ENCODE assay signal across 1 cellular context in the genomic region with DNA sequence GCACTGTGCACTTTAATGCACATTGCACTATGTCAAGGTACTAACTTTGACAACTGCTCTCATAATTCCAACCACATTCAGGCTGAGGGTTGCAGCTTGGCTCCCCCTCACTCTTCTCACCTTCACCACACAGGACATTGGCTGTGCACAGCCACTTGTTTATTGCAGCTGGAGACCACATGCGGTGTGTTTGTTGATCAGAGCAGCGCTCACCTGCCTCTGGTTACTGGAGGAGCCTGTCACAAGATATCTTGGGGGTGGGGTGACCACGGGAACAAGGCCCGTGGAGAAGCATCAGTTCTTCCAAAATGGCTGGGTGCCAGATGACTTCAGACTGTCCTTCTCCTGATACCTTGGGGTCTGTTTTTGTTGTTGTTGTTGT.
TF ChIP-seq lines count a peak whose summit lies in the region.

No MANE protein-coding gene starts in this region.

TF ChIP-seq in GM12878, 131 proteins besides CTCF, POLR2A, EP300 and RAD21 (continued from another document):
- TF ChIP-seq, protein P1, sequence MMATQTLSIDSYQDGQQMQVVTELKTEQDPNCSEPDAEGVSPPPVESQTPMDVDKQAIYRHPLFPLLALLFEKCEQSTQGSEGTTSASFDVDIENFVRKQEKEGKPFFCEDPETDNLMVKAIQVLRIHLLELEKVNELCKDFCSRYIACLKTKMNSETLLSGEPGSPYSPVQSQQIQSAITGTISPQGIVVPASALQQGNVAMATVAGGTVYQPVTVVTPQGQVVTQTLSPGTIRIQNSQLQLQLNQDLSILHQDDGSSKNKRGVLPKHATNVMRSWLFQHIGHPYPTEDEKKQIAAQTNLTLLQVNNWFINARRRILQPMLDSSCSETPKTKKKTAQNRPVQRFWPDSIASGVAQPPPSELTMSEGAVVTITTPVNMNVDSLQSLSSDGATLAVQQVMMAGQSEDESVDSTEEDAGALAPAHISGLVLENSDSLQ (IDR thresholded peaks at IDR 0.05), result peak; percentile 66; the same call in 1 of the 2 replicates
- TF ChIP-seq SUZ12 (IDR thresholded peaks at IDR 0.05; ENCODE audit: unreplicated experiment) (no peak), NR2F1 (conservative IDR thresholded peaks at IDR 0.05) (peak; percentile 65), BCLAF1 (IDR thresholded peaks at IDR 0.05) (no peak), NR2C1 (IDR thresholded peaks at IDR 0.05) (no peak), JUND (IDR thresholded peaks at IDR 0.05; ENCODE audit: low read depth, low read length) (no peak), RAD51 (IDR thresholded peaks at IDR 0.05) (peak; percentile 69), HDAC2 (IDR thresholded peaks at IDR 0.05) (no peak), CBX5 (IDR thresholded peaks at IDR 0.05; ENCODE audit: low read depth) (no peak), IKZF1 (conservative IDR thresholded peaks at IDR 0.05) (peak; percentile 83), ATF3 (IDR thresholded peaks at IDR 0.05; ENCODE audit: borderline replicate concordance, extremely low read depth, low read depth, low read length) (no peak), BCL11A (IDR thresholded peaks at IDR 0.05; ENCODE audit: low read depth, low read length) (peak; percentile 51; the same call in 1 of the 2 replicates), ZBTB11 (CRISPR knock-in tag; IDR thresholded peaks at IDR 0.05) (no peak), RELA (IDR thresholded peaks at IDR 0.05; ENCODE audit: borderline replicate concordance, partially characterized antibody) (no peak), ETV6 (conservative IDR thresholded peaks at IDR 0.05 in 1 of 2, IDR thresholded peaks at IDR 0.05 in 1 of 2; ENCODE audit: borderline replicate concordance in 1 of 2, low read depth in 1 of 2) (no peak), ZNF592 (IDR thresholded peaks at IDR 0.05) (no peak), E2F8 (IDR thresholded peaks at IDR 0.05; ENCODE audit: low read depth, partially characterized antibody) (no peak), RUNX3 (IDR thresholded peaks at IDR 0.05; ENCODE audit: low read length) (peak; percentile 80), CREM (IDR thresholded peaks at IDR 0.05; ENCODE audit: low read depth) (no peak), TAF1 (IDR thresholded peaks at IDR 0.05; ENCODE audit: borderline replicate concordance, low read depth, low read length) (no peak), SUPT20H (IDR thresholded peaks at IDR 0.05; ENCODE audit: borderline replicate concordance, control insufficient read depth, low read depth, low read length) (no peak), TBL1XR1 (IDR thresholded peaks at IDR 0.05; ENCODE audit: low read depth, low read length) (no peak), MTA3 (IDR thresholded peaks at IDR 0.05; ENCODE audit: borderline replicate concordance, low read length) (no peak), EZH2 (IDR thresholded peaks at IDR 0.05; ENCODE audit: borderline replicate concordance, control insufficient read depth, low read depth, low read length) (no peak), MEF2B (IDR thresholded peaks at IDR 0.05; ENCODE audit: partially characterized antibody, poor library complexity, severe bottlenecking) (peak; percentile 62), ZZZ3 (IDR thresholded peaks at IDR 0.05; ENCODE audit: control insufficient read depth, insufficient read length, low read depth) (no peak), SMAD1 (IDR thresholded peaks at IDR 0.05; ENCODE audit: low read depth, partially characterized antibody) (peak; percentile 70), MYB (IDR thresholded peaks at IDR 0.05; ENCODE audit: borderline replicate concordance, low read depth, low read length) (0 out of 2 replicates have a peak, but pooled peaks have one; percentile 51), MXI1 (IDR thresholded peaks at IDR 0.05; ENCODE audit: low read depth, low read length) (peak; percentile 53; the same call in 1 of the 2 replicates), EED (IDR thresholded peaks at IDR 0.05; ENCODE audit: low read depth) (no peak)
- TF ChIP-seq, protein P2, sequence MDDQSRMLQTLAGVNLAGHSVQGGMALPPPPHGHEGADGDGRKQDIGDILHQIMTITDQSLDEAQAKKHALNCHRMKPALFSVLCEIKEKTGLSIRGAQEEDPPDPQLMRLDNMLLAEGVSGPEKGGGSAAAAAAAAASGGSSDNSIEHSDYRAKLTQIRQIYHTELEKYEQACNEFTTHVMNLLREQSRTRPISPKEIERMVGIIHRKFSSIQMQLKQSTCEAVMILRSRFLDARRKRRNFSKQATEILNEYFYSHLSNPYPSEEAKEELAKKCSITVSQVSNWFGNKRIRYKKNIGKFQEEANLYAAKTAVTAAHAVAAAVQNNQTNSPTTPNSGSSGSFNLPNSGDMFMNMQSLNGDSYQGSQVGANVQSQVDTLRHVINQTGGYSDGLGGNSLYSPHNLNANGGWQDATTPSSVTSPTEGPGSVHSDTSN (IDR thresholded peaks at IDR 0.05; ENCODE audit: insufficient replicate concordance, low read depth, low read length), result no peak
- TF ChIP-seq, protein P3, sequence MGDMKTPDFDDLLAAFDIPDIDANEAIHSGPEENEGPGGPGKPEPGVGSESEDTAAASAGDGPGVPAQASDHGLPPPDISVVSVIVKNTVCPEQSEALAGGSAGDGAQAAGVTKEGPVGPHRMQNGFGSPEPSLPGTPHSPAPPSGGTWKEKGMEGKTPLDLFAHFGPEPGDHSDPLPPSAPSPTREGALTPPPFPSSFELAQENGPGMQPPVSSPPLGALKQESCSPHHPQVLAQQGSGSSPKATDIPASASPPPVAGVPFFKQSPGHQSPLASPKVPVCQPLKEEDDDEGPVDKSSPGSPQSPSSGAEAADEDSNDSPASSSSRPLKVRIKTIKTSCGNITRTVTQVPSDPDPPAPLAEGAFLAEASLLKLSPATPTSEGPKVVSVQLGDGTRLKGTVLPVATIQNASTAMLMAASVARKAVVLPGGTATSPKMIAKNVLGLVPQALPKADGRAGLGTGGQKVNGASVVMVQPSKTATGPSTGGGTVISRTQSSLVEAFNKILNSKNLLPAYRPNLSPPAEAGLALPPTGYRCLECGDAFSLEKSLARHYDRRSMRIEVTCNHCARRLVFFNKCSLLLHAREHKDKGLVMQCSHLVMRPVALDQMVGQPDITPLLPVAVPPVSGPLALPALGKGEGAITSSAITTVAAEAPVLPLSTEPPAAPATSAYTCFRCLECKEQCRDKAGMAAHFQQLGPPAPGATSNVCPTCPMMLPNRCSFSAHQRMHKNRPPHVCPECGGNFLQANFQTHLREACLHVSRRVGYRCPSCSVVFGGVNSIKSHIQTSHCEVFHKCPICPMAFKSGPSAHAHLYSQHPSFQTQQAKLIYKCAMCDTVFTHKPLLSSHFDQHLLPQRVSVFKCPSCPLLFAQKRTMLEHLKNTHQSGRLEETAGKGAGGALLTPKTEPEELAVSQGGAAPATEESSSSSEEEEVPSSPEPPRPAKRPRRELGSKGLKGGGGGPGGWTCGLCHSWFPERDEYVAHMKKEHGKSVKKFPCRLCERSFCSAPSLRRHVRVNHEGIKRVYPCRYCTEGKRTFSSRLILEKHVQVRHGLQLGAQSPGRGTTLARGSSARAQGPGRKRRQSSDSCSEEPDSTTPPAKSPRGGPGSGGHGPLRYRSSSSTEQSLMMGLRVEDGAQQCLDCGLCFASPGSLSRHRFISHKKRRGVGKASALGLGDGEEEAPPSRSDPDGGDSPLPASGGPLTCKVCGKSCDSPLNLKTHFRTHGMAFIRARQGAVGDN (IDR thresholded peaks at IDR 0.05), result no peak
- TF ChIP-seq, protein P4, sequence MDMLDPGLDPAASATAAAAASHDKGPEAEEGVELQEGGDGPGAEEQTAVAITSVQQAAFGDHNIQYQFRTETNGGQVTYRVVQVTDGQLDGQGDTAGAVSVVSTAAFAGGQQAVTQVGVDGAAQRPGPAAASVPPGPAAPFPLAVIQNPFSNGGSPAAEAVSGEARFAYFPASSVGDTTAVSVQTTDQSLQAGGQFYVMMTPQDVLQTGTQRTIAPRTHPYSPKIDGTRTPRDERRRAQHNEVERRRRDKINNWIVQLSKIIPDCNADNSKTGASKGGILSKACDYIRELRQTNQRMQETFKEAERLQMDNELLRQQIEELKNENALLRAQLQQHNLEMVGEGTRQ (IDR thresholded peaks at IDR 0.05; ENCODE audit: borderline replicate concordance, low read depth, low read length), result no peak
